ENCODE assay signal across 18 cellular contexts in genomic region chr7:44211126-44211675, GRCh38. TPM values are rescaled to one million over a fixed set of nuclear protein-coding genes. Genes with fewer than 3 reads are reported as not detected.
DNase-seq lines count a peak whose midpoint lies in the region; ATAC-seq, FAIRE-seq and TF ChIP-seq lines count a peak whose summit lies in the region.
"Had no signal": no experiment of that assay in that cellular context is flagged by ENCODE, and none has a peak within 500 bp of the region (broad histone marks: within the 10 kb centered on the region; RNA-seq: fewer than 3 reads in every experiment).

No MANE protein-coding gene starts in this region.

- H3K27me3 ChIP-seq in H7 (ENCODE audit: control insufficient read depth, insufficient read depth, low read length) = no peaks in the 10 kb centered on the region
- H3K27me3 ChIP-seq in K562 (ENCODE audit: control insufficient read depth in 2 of 2, insufficient read depth in 2 of 2, low read length in 2 of 2) = no peaks in the 10 kb centered on the region
- H3K27me3 ChIP-seq in neural progenitor cell = no peaks in the 10 kb centered on the region
- H3K27me3 ChIP-seq in transverse colon = no peaks in the 10 kb centered on the region

- BruUV-seq in K562 (replicated peaks; lab: Mats Ljungman, UMichigan) = no TSS peak

- in situ Hi-C loops in K562 (cut with MboI) = no loop called here
- in situ Hi-C loops in transverse colon (cut with MboI; ENCODE audit: low pct_ligation_motif_present in 1 of 4, low pct_unique_long_range_greater_than_20kb in 1 of 4, low sequenced_read_pairs in 3 of 4) = no loop called here

- H3K4me1 Mint-ChIP-seq in neural progenitor cell = peaks cover 19% of the 10 kb centered on the region
- H3K4me1 Mint-ChIP-seq in stimulated activated memory B cell treated with anti-CD40 and anti-IgM and Interleukin-4, amounts not matched to agents 10 μg/mL and 1 μg/mL and 100 μg/mL, for 72 hours = peaks cover 14% of the 10 kb centered on the region

- ATAC-seq in A549 (no peak), K562 (no peak), HG02973 (IDR thresholded peaks at IDR 0.05; ENCODE audit: unreplicated experiment) (no peak), HG02981 (IDR thresholded peaks at IDR 0.05; ENCODE audit: unreplicated experiment) (no peak)
- no peak for ATAC-seq in stimulated activated memory B cell treated with anti-CD40 and anti-IgM and Interleukin-4, amounts not matched to agents 10 μg/mL and 1 μg/mL and 100 μg/mL, for 72 hours

- H3K27me3 Mint-ChIP-seq in neural progenitor cell (ENCODE audit: insufficient read depth, low read depth) = peaks cover 6% of the 10 kb centered on the region
- no peaks in the 10 kb centered on the region for H3K27me3 Mint-ChIP-seq in stimulated activated memory B cell treated with anti-CD40 and anti-IgM and Interleukin-4, amounts not matched to agents 10 μg/mL and 1 μg/mL and 100 μg/mL, for 72 hours
- H3K27me3 Mint-ChIP-seq: B cell; CD4-positive, CD25-positive, alpha-beta regulatory T cell had no signal

- no peak for TF ChIP-seq CTCF in A549 (IDR thresholded peaks at IDR 0.05)
- no peak for TF ChIP-seq CTCF in K562 (IDR thresholded peaks at IDR 0.05 in 2 of 3, conservative IDR thresholded peaks at IDR 0.05 in 1 of 3; ENCODE audit: insufficient read depth in 2 of 3, low read depth in 1 of 3, low read length in 3 of 3)
- TF ChIP-seq CTCF in neural progenitor cell (IDR thresholded peaks at IDR 0.05) = no peak
- no peak for TF ChIP-seq CTCF in transverse colon (IDR thresholded peaks at IDR 0.05)

- H3K79me2 ChIP-seq in K562 (ENCODE audit: control insufficient read depth, insufficient read depth, low read length) (no peaks in the 10 kb centered on the region), neural progenitor cell (ENCODE audit: low read depth) (no peaks in the 10 kb centered on the region)

- no peak overlapping the region for H3K4me3 ChIP-seq in A549
- no peak overlapping the region for H3K4me3 ChIP-seq in H7 (ENCODE audit: insufficient read depth, low read depth, low read length)
- no peak overlapping the region for H3K4me3 ChIP-seq in K562
- no peak overlapping the region for H3K4me3 ChIP-seq in neural progenitor cell
- no peak overlapping the region for H3K4me3 ChIP-seq in transverse colon

- TF ChIP-seq EP300 in A549 (IDR thresholded peaks at IDR 0.05) (no peak), K562 (IDR thresholded peaks at IDR 0.05; ENCODE audit: low read length) (no peak), transverse colon (IDR thresholded peaks at IDR 0.05; ENCODE audit: low read depth) (no peak)

- DNase-seq in A549 (ENCODE audit: low read depth in 1 of 2, low spot score in 1 of 2) (no peak), H7 (peak; percentile 16), K562 (ENCODE audit: extremely low read depth in 1 of 4, low spot score in 3 of 4) (no peak), neural progenitor cell (ENCODE audit: low spot score) (no peak), transverse colon (no peak)
- DNase-seq: CD4-positive, CD25-positive, alpha-beta regulatory T cell; EL; Kasumi-1; NCI-H1105; NCI-H1694 treated with DMSO at 0.1 percent for 48 hours; NCI-H446; OCI-M1; SIG-M5 had no signal

- intact Hi-C loops in K562 (cut with micrococcal nuclease) (no loop called here), transverse colon (cut with DNase I; ENCODE audit: low total_unique reads) (no loop called here)

- no peak overlapping the region for H3K9ac ChIP-seq in K562 (ENCODE audit: insufficient read depth in 1 of 2, low read depth in 2 of 2, low read length in 2 of 2)
- H3K9ac ChIP-seq in neural progenitor cell = peak overlapping the region; percentile 42

- peaks cover 19% of the 10 kb centered on the region for H3K36me3 Mint-ChIP-seq in neural progenitor cell
- H3K36me3 Mint-ChIP-seq in stimulated activated memory B cell treated with anti-CD40 and anti-IgM and Interleukin-4, amounts not matched to agents 10 μg/mL and 1 μg/mL and 100 μg/mL, for 72 hours = peaks cover 52% of the 10 kb centered on the region

- H3F3A ChIP-seq in neural progenitor cell (ENCODE audit: low read depth) = peaks cover 12% of the 10 kb centered on the region

- H3K9me3 ChIP-seq in A549 = no peaks in the 10 kb centered on the region
- H3K9me3 ChIP-seq in K562 (replicated peaks; ENCODE audit: control insufficient read depth, insufficient read depth, low read depth, low read length) = no peaks in the 10 kb centered on the region
- no peaks in the 10 kb centered on the region for H3K9me3 ChIP-seq in neural progenitor cell (ENCODE audit: low read depth)
- no peaks in the 10 kb centered on the region for H3K9me3 ChIP-seq in transverse colon

- WGBS in A549 (ENCODE audit: missing lambda C conversion rate) = 95% methylated on average over 10 of the region's 10 CpGs
- 89% methylated on average over 6 of the region's 10 CpGs for WGBS in K562 (ENCODE audit: insufficient coverage, low coverage, missing lambda C conversion rate)
- WGBS in transverse colon (ENCODE audit: low coverage in 1 of 2), 2 donors = 90% methylated on average over 10 of the region's 10 CpGs; no CpG with 5 or more reads in 1 of the 2 donors

- H3K9me3 Mint-ChIP-seq in neural progenitor cell = no peaks in the 10 kb centered on the region
- no peaks in the 10 kb centered on the region for H3K9me3 Mint-ChIP-seq in stimulated activated memory B cell treated with anti-CD40 and anti-IgM and Interleukin-4, amounts not matched to agents 10 μg/mL and 1 μg/mL and 100 μg/mL, for 72 hours
- H3K9me3 Mint-ChIP-seq: CD4-positive, CD25-positive, alpha-beta regulatory T cell had no signal

- no peak overlapping the region for H3K4me3 Mint-ChIP-seq in neural progenitor cell
- no peak overlapping the region for H3K4me3 Mint-ChIP-seq in stimulated activated memory B cell treated with anti-CD40 and anti-IgM and Interleukin-4, amounts not matched to agents 10 μg/mL and 1 μg/mL and 100 μg/mL, for 72 hours
- H3K4me3 Mint-ChIP-seq: B cell; CD4-positive, CD25-positive, alpha-beta regulatory T cell had no signal

- TF ChIP-seq POLR2A in A549 (IDR thresholded peaks at IDR 0.05; ENCODE audit: low read length) (no peak), K562 (conservative IDR thresholded peaks at IDR 0.05) (no peak), transverse colon (IDR thresholded peaks at IDR 0.05) (no peak)

- no peak overlapping the region for H2AFZ ChIP-seq in K562 (ENCODE audit: low read depth, low read length)
- H2AFZ ChIP-seq in neural progenitor cell (replicated peaks) = no peak overlapping the region

- H3K4me2 ChIP-seq in A549 (no peak overlapping the region), K562 (ENCODE audit: insufficient read depth, low read length) (no peak overlapping the region), neural progenitor cell (peak overlapping the region; percentile 3)

- no peak overlapping the region for H3K27ac Mint-ChIP-seq in neural progenitor cell
- no peak overlapping the region for H3K27ac Mint-ChIP-seq in stimulated activated memory B cell treated with anti-CD40 and anti-IgM and Interleukin-4, amounts not matched to agents 10 μg/mL and 1 μg/mL and 100 μg/mL, for 72 hours
- H3K27ac Mint-ChIP-seq: B cell; CD4-positive, CD25-positive, alpha-beta regulatory T cell had no signal

- POLR2A ChIA-PET in A549 (lab: Yijun Ruan, JAX) = no interaction called here
- POLR2A ChIA-PET in K562 (lab: Yijun Ruan, JAX) = interaction anchor here (0.8 kb wide), 1 partner anchor 11 kb away, joined by 3 read pairs; the partner anchor contains the start of gene YKT6

- H3K4me1 ChIP-seq in A549 (no peaks in the 10 kb centered on the region), K562 (replicated peaks in 1 of 2; ENCODE audit: control insufficient read depth in 2 of 2, insufficient read depth in 2 of 2, low read length in 2 of 2) (peaks cover 13 to 23% of the 10 kb centered on the region in 2 experiments; a peak in 4 of 5 replicates), neural progenitor cell (peaks cover 17% of the 10 kb centered on the region), transverse colon (no peaks in the 10 kb centered on the region)

- CTCF ChIA-PET in A549 (lab: Yijun Ruan, JAX) = interaction anchor here (0.6 to 1.1 kb wide), 5 partner anchors 10 to 245 kb away, joined by 3 read pairs; partner anchors contain the start of gene POLD2
- CTCF ChIA-PET in K562 (lab: Yijun Ruan, JAX; ENCODE audit: low intra/inter-chr PET ratio) = no interaction called here

- H3K27ac ChIP-seq in A549 (no peak overlapping the region), K562 (ENCODE audit: extremely low read depth, low read depth, low read length) (no peak overlapping the region), neural progenitor cell (peak overlapping the region; percentile 11), transverse colon (no peak overlapping the region)

- TF ChIP-seq RAD21 in A549 (conservative IDR thresholded peaks at IDR 0.05 in 1 of 2, IDR thresholded peaks at IDR 0.05 in 1 of 2) = no peak
- TF ChIP-seq RAD21 in K562 (CRISPR knock-in tag; conservative IDR thresholded peaks at IDR 0.05 in 1 of 2, IDR thresholded peaks at IDR 0.05 in 1 of 2) = no peak

- H4K20me1 ChIP-seq in K562 (replicated peaks; ENCODE audit: control insufficient read depth, insufficient read depth, low read length) (peaks cover 15% of the 10 kb centered on the region), neural progenitor cell (ENCODE audit: low read depth) (no peaks in the 10 kb centered on the region)

- peaks cover 9% of the 10 kb centered on the region for H3K9me1 ChIP-seq in K562 (ENCODE audit: control insufficient read depth, insufficient read depth, low read length)

- peaks cover 38% of the 10 kb centered on the region for H3K36me3 ChIP-seq in H7 (replicated peaks; ENCODE audit: control insufficient read depth, insufficient read depth, low read length)
- peaks cover 68% of the 10 kb centered on the region; the same call in 2 of the 3 replicates for H3K36me3 ChIP-seq in K562 (ENCODE audit: control insufficient read depth, insufficient read depth, low read length)
- no peaks in the 10 kb centered on the region for H3K36me3 ChIP-seq in neural progenitor cell
- peaks cover 0 to 66% (median 32%) of the 10 kb centered on the region in 4 donors for H3K36me3 ChIP-seq in transverse colon

- no peak for FAIRE-seq in A549 (lab: Jason Lieb, UNC)
- FAIRE-seq in K562 (lab: Jason Lieb, UNC) = no peak
- FAIRE-seq: H1 had no signal

RNA-seq across cellular contexts. Expression of gene YKT6, which starts 10.4 kb away (rescaled TPM):
- 113 and 142 TPM in 2 replicates for polyA plus RNA-seq in A549 (2011; rRNA removed)
- 86.7 and 111 TPM in 2 replicates for polyA plus RNA-seq in A549 (2012; cell fraction: cytosol; rRNA removed)
- 82.2 and 89.2 TPM in 2 replicates for polyA plus RNA-seq in A549 (2012; cell fraction: nucleus; rRNA removed)
- polyA plus RNA-seq in A549 (2017; fragmentation: RNase III; extraction: RNeasy Plus Mini Kit Qiagen cat#74134 plus additional on column Dnase treatment) = 130 to 133 TPM (median 130 TPM) in 3 replicates
- polyA minus RNA-seq in A549 (2011; rRNA and poly(A)+ RNA removed) = 118 and 131 TPM in 2 replicates
- 82.4 and 93.4 TPM in 2 replicates for total RNA-seq in H7 (2014; rRNA removed; shearing (Covaris generic))
- 52.9 and 122 TPM in 2 replicates for total RNA-seq in K562 (2011; cell fraction: chromatin; rRNA removed; ENCODE audit: low replicate concordance)
- 80.8 and 98.2 TPM in 2 replicates for total RNA-seq in K562 (2011; cell fraction: nucleolus; rRNA removed)
- 90.6 and 91.5 TPM in 2 replicates for total RNA-seq in K562 (2011; cell fraction: nucleoplasm; rRNA removed)
- 82.0 and 96.9 TPM in 2 replicates for total RNA-seq in K562 (2014; rRNA removed)
- total RNA-seq in K562 (2014; rRNA removed; fragmentation: Illumina TruSeq; extraction: Trizol) = 52.0 and 57.7 TPM in 2 replicates
- 56.9 and 59.5 TPM in 2 replicates for total RNA-seq in K562 (2015; rRNA removed; fragmentation: Illumina TruSeq; extraction: Trizol)
- 73.2 and 80.6 TPM in 2 replicates for total RNA-seq in K562 (2021)
- 90.6 and 96.8 TPM in 2 replicates for polyA plus RNA-seq in K562 (2011; rRNA removed)
- 88.6 and 98.5 TPM in 2 replicates for polyA plus RNA-seq in K562 (2011; cell fraction: cytosol; rRNA removed)
- polyA plus RNA-seq in K562 (2011; cell fraction: nucleus; rRNA removed) = 128 and 156 TPM in 2 replicates
- polyA plus RNA-seq in K562 (2012) = 75.1 and 76.7 TPM in 2 replicates
- 73.0 and 80.6 TPM in 2 replicates for polyA plus RNA-seq in K562 (2014; fragmentation: Illumina TruSeq; extraction: Trizol)
- 1 to 10 TPM; 1.6 to 2.8 TPM for polyA plus RNA-seq in K562 (2014; fragmentation: Nextera tagmentation; extraction: Ambion mirVana)
- 75.1 and 96.5 TPM in 2 replicates for polyA plus RNA-seq in K562 (2014; rRNA removed)
- 46.0 and 54.8 TPM in 2 replicates for polyA minus RNA-seq in K562 (2011; rRNA and poly(A)+ RNA removed)
- 25.1 and 28.8 TPM in 2 replicates for polyA minus RNA-seq in K562 (2011; cell fraction: cytosol; rRNA and poly(A)+ RNA removed)
- polyA minus RNA-seq in K562 (2011; cell fraction: nucleus; rRNA and poly(A)+ RNA removed) = 46.4 and 60.2 TPM in 2 replicates
- 43.8 and 69.2 TPM in 2 replicates for total RNA-seq in neural progenitor cell (ENCODE audit: low replicate concordance)
- 10 to 100 TPM; 46.6 to 80.1 (median 68.0) TPM for total RNA-seq in transverse colon

RNA-seq across cellular contexts. Expression of gene GCK, which starts 22.0 kb away (rescaled TPM):
- not detected in 2 replicates for polyA plus RNA-seq in A549 (2011; rRNA removed)
- polyA plus RNA-seq in A549 (2012; cell fraction: cytosol; rRNA removed) = 0.03 TPM in 1 of 2 replicates, not detected in the other
- polyA plus RNA-seq in A549 (2012; cell fraction: nucleus; rRNA removed) = not detected in 2 replicates
- 0.12 TPM in 1 of 3 replicates, not detected in the others for polyA plus RNA-seq in A549 (2017; fragmentation: RNase III; extraction: RNeasy Plus Mini Kit Qiagen cat#74134 plus additional on column Dnase treatment)
- not detected in 2 replicates for polyA minus RNA-seq in A549 (2011; rRNA and poly(A)+ RNA removed)
- total RNA-seq in H7 (2014; rRNA removed; shearing (Covaris generic)) = 2.8 and 3.7 TPM in 2 replicates
- total RNA-seq in K562 (2011; cell fraction: chromatin; rRNA removed; ENCODE audit: low replicate concordance) = not detected in 2 replicates
- not detected in 2 replicates for total RNA-seq in K562 (2011; cell fraction: nucleolus; rRNA removed)
- not detected in 2 replicates for total RNA-seq in K562 (2011; cell fraction: nucleoplasm; rRNA removed)
- total RNA-seq in K562 (2014; rRNA removed) = 0.14 and 0.16 TPM in 2 replicates
- 0.18 TPM in 1 of 2 replicates, not detected in the other for total RNA-seq in K562 (2014; rRNA removed; fragmentation: Illumina TruSeq; extraction: Trizol)
- total RNA-seq in K562 (2015; rRNA removed; fragmentation: Illumina TruSeq; extraction: Trizol) = 0.11 TPM in 1 of 2 replicates, not detected in the other
- total RNA-seq in K562 (2021) = 0.11 and 0.22 TPM in 2 replicates
- not detected in 2 replicates for polyA plus RNA-seq in K562 (2011; rRNA removed)
- polyA plus RNA-seq in K562 (2011; cell fraction: cytosol; rRNA removed) = 0.04 and 0.09 TPM in 2 replicates
- 0.13 TPM in 1 of 2 replicates, not detected in the other for polyA plus RNA-seq in K562 (2011; cell fraction: nucleus; rRNA removed)
- polyA plus RNA-seq in K562 (2012) = 0.79 and 1.2 TPM in 2 replicates
- not detected in 2 replicates for polyA plus RNA-seq in K562 (2014; fragmentation: Illumina TruSeq; extraction: Trizol)
- under 1 TPM; 0.25 to 0.55 TPM for polyA plus RNA-seq in K562 (2014; fragmentation: Nextera tagmentation; extraction: Ambion mirVana)
- 0.13 and 0.35 TPM in 2 replicates for polyA plus RNA-seq in K562 (2014; rRNA removed)
- polyA minus RNA-seq in K562 (2011; rRNA and poly(A)+ RNA removed) = not detected in 2 replicates
- polyA minus RNA-seq in K562 (2011; cell fraction: cytosol; rRNA and poly(A)+ RNA removed) = not detected in 2 replicates
- polyA minus RNA-seq in K562 (2011; cell fraction: nucleus; rRNA and poly(A)+ RNA removed) = not detected in 2 replicates
- total RNA-seq in neural progenitor cell (ENCODE audit: low replicate concordance) = 0.15 TPM in 1 of 2 replicates, not detected in the other
- under 1 TPM in 2 of 4 donors, not detected in 2; 0.16 to 0.96 TPM for total RNA-seq in transverse colon
- total RNA-seq: CD4-positive, CD25-positive, alpha-beta regulatory T cell had no signal

Comparison
In these comparisons a context has a peak if more than half of its experiments do, and no peak if none do; other contexts are left out.
1. Of the 35 proteins assayed by ChIP-seq in both K562 and A549: peak only in K562: none; only in A549: none; in both: MAFK; in neither: 34.